In genomic region chr10:7397049-7397448, GRCh38 we compare ENCODE assay signal across 17 cellular contexts. TPM values are rescaled to one million over a fixed set of nuclear protein-coding genes. Genes with fewer than 3 reads are reported as not detected.
A peak's percentile ranks its signal among the peaks of the same experiment; 100 is the strongest.
DNase-seq lines count a peak whose midpoint lies in the region; ATAC-seq, FAIRE-seq and TF ChIP-seq lines count a peak whose summit lies in the region.
"Had no signal": no experiment of that assay in that cellular context is flagged by ENCODE, and none has a peak within 500 bp of the region (broad histone marks: within the 10 kb centered on the region; RNA-seq: fewer than 3 reads in every experiment).

No MANE protein-coding gene starts in this region.

- no peaks in the 10 kb centered on the region for H3K27me3 Mint-ChIP-seq in activated naive CD4-positive, alpha-beta T cell treated with anti-CD3 and anti-CD28 coated beads for 36 hours (ENCODE audit: low read depth)
- peaks cover 2% of the 10 kb centered on the region for H3K27me3 Mint-ChIP-seq in astrocyte (ENCODE audit: low read depth, unreplicated experiment)
- H3K27me3 Mint-ChIP-seq: activated B cell treated with CpG ODN at 0.5 μM for 24 hours had no signal

- no peaks in the 10 kb centered on the region for H3K4me1 ChIP-seq in astrocyte (ENCODE audit: insufficient read depth, low read length)
- H3K4me1 ChIP-seq: Peyer's patch had no signal

- H3K9me3 ChIP-seq in astrocyte (ENCODE audit: insufficient read depth, low read depth, low read length): no peaks in the 10 kb centered on the region
- H3K9me3 ChIP-seq: Peyer's patch, spleen had no signal

- H3K27ac ChIP-seq in astrocyte (ENCODE audit: low read depth, low read length): no peak overlapping the region
- H3K27ac ChIP-seq: Peyer's patch, spleen had no signal

- peak; percentile 66 for DNase-seq in activated naive CD4-positive, alpha-beta T cell treated with anti-CD3 and anti-CD28 coated beads for 36 hours
- DNase-seq in activated naive CD4-positive, alpha-beta T cell (lab: John Stamatoyannopoulos, UW): no peak
- peak; percentile 73 for DNase-seq in M059J (ENCODE audit: low read depth)
- DNase-seq in astrocyte (ENCODE audit: low read depth): peak; percentile 51
- DNase-seq in stimulated activated CD4-positive, alpha-beta T cell treated with anti-CD3 and anti-CD28 coated beads, Interleukin-2, amount 100 ng/mL, for 24 hours: peak; percentile 32 to 35
- DNase-seq in DMS 273 treated with DMSO at 0.1 percent for 48 hours (lab: John Stamatoyannopoulos, UW): no peak
- DNase-seq: activated B cell treated with CpG ODN at 0.5 μM for 24 hours; effector memory CD4-positive, alpha-beta T cell; NCI-H1092 treated with DMSO at 0.1 percent for 48 hours; NCI-H82; Peyer's patch; spleen had no signal

- H3K4me3 Mint-ChIP-seq in activated naive CD4-positive, alpha-beta T cell treated with anti-CD3 and anti-CD28 coated beads for 36 hours: no peak overlapping the region
- H3K4me3 Mint-ChIP-seq in astrocyte (ENCODE audit: unreplicated experiment): no peak overlapping the region
- H3K4me3 Mint-ChIP-seq: activated B cell treated with CpG ODN at 0.5 μM for 24 hours, GM23338 had no signal

- H3K9ac ChIP-seq in astrocyte (ENCODE audit: low read length): no peak overlapping the region

- H2AFZ ChIP-seq in astrocyte (ENCODE audit: low read depth, low read length): no peak overlapping the region
- H2AFZ ChIP-seq: GM23338 had no signal

- no peak overlapping the region for H3K4me3 ChIP-seq in astrocyte (ENCODE audit: insufficient read depth, low read depth, low read length)
- H3K4me3 ChIP-seq: GM23338, Peyer's patch, spleen had no signal

- no peak for ATAC-seq in HG03521 (IDR thresholded peaks at IDR 0.05; ENCODE audit: unreplicated experiment)
- no peak for ATAC-seq in HG02852 (IDR thresholded peaks at IDR 0.05; ENCODE audit: unreplicated experiment)
- ATAC-seq: GM23338 had no signal

- peaks cover 3% of the 10 kb centered on the region for H4K20me1 ChIP-seq in astrocyte (ENCODE audit: insufficient read depth, low read length)

- FAIRE-seq in astrocyte (lab: Jason Lieb, UNC): no peak
- FAIRE-seq: GM12891 had no signal

- H3K27me3 ChIP-seq in astrocyte (ENCODE audit: insufficient read depth, low read length): no peaks in the 10 kb centered on the region
- H3K27me3 ChIP-seq: Peyer's patch, spleen had no signal

- no peaks in the 10 kb centered on the region for H3K36me3 ChIP-seq in astrocyte (ENCODE audit: insufficient read depth, low read length)
- H3K36me3 ChIP-seq: Peyer's patch had no signal

- CTCF ChIA-PET in activated naive CD4-positive, alpha-beta T cell treated with anti-CD3 and anti-CD28 coated beads for 36 hours (lab: Charles Lee): no interaction called here

- H3K4me2 ChIP-seq in astrocyte (ENCODE audit: low read length): no peak overlapping the region
- H3K4me2 ChIP-seq: GM23338 had no signal

- H3K9me3 Mint-ChIP-seq in activated naive CD4-positive, alpha-beta T cell treated with anti-CD3 and anti-CD28 coated beads for 36 hours: no peaks in the 10 kb centered on the region
- no peaks in the 10 kb centered on the region for H3K9me3 Mint-ChIP-seq in astrocyte (ENCODE audit: unreplicated experiment)
- H3K9me3 Mint-ChIP-seq: activated B cell treated with CpG ODN at 0.5 μM for 24 hours; activated T-helper 2 cell treated with anti-CD3 and anti-CD28 coated beads, Interferon-gamma antibody, Interleukin-2, Interleukin-4, amounts not matched to agents 10 μg/mL and 5 μg/mL and 100 μg/mL, durations not matched to agents 14 hours and 24 hours and 36 hours; GM23338 had no signal

- H3K79me2 ChIP-seq in astrocyte (ENCODE audit: insufficient read depth, low read length): no peaks in the 10 kb centered on the region

- TF ChIP-seq CTCF in astrocyte (IDR thresholded peaks at IDR 0.05; ENCODE audit: insufficient read depth, low read depth, low read length): no peak

- H3K4me1 Mint-ChIP-seq in activated naive CD4-positive, alpha-beta T cell treated with anti-CD3 and anti-CD28 coated beads for 36 hours (ENCODE audit: low read depth): peaks cover 68% of the 10 kb centered on the region
- H3K4me1 Mint-ChIP-seq in astrocyte (ENCODE audit: low read depth, unreplicated experiment): peaks cover 8% of the 10 kb centered on the region
- H3K4me1 Mint-ChIP-seq: GM23338 had no signal

- H3K27ac Mint-ChIP-seq in activated naive CD4-positive, alpha-beta T cell treated with anti-CD3 and anti-CD28 coated beads for 36 hours: no peak overlapping the region
- no peak overlapping the region for H3K27ac Mint-ChIP-seq in astrocyte (ENCODE audit: unreplicated experiment)
- H3K27ac Mint-ChIP-seq: activated B cell treated with CpG ODN at 0.5 μM for 24 hours; activated T-helper 2 cell treated with anti-CD3 and anti-CD28 coated beads, Interferon-gamma antibody, Interleukin-2, Interleukin-4, amounts not matched to agents 10 μg/mL and 5 μg/mL and 100 μg/mL, durations not matched to agents 14 hours and 24 hours and 36 hours; GM23338 had no signal

- H3K36me3 Mint-ChIP-seq in activated naive CD4-positive, alpha-beta T cell treated with anti-CD3 and anti-CD28 coated beads for 36 hours (ENCODE audit: low read depth): peaks cover 4% of the 10 kb centered on the region
- H3K36me3 Mint-ChIP-seq in astrocyte (ENCODE audit: low read depth, unreplicated experiment): peaks cover 4% of the 10 kb centered on the region

- intact Hi-C loops in activated naive CD4-positive, alpha-beta T cell treated with anti-CD3 and anti-CD28 coated beads for 36 hours (cut with micrococcal nuclease): loop anchor here (1.0 kb wide), 2 partner anchors 8 to 12 kb away; no protein-coding TSS in a partner anchor

RNA-seq across cellular contexts. Expression of gene SFMBT2, which starts 13.8 kb away (rescaled TPM):
- total RNA-seq in activated naive CD4-positive, alpha-beta T cell treated with anti-CD3 and anti-CD28 coated beads for 36 hours: 10 to 100 TPM; 20.0 to 21.5 TPM
- 2.0 and 4.6 TPM in 2 replicates for total RNA-seq in M059J (2014; rRNA removed; shearing (Covaris generic))
- 3.9 and 5.0 TPM in 2 replicates for total RNA-seq in astrocyte

Comparison
In these comparisons a context has a peak if more than half of its experiments do, and no peak if none do; other contexts are left out.
1. DNase-seq: peak in activated naive CD4-positive, alpha-beta T cell treated with anti-CD3 and anti-CD28 coated beads for 36 hours (single experiment), M059J (single experiment), astrocyte (single experiment) and stimulated activated CD4-positive, alpha-beta T cell treated with anti-CD3 and anti-CD28 coated beads, Interleukin-2, amount 100 ng/mL, for 24 hours (2 of 2); none in activated naive CD4-positive, alpha-beta T cell (0 of 4) and DMS 273 treated with DMSO at 0.1 percent for 48 hours (single experiment).